8 cellular contexts compared by ENCODE assay signal in the genomic region with DNA sequence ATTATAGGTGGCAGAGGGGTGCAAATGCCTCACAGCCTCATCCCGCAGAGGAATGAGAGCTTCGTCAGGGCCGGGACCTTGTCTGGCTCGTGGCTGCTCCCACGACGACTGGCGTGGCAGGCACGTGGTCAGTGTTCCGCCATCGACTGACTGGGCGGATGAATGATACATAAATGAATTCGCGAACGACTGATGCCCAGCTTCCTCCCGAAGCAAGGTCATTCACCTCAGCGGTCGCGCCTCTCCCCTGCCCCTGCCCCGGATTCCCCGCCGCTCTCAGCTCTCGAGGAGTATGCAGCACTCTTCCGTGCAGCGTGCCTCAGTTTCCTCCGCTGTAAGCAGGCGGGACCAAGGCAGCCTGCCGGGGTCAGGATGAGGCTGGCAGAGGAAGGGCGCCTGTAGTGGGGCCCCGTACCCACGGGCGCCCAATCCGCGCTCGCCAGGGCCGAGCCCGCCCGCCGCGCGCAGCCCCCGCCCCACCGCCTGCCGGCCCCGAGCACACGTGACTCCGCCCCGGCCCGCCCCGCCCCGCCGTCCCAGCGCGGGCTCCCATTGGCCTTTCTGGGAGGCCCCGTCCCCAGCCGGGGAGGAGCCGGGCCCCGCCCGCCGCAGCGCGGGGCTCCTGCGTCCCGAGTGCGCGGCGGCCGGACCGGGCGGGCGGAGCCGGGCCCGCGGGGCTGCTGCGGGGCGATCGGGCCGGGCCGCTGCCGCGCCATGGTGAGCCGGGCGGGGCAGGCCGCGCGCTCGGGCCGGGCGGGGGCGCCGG. TPM values are rescaled to one million over a fixed set of nuclear protein-coding genes. Genes with fewer than 3 reads are reported as not detected.
A peak's percentile ranks its signal among the peaks of the same experiment; 100 is the strongest.
DNase-seq lines count a peak whose midpoint lies in the region; ATAC-seq and TF ChIP-seq lines count a peak whose summit lies in the region.

TSS of gene SNN (plus strand) at position 632 of the 766 bp plus-strand sequence. CDS start 7,605 bp downstream, outside the sequence.

- H3K79me2 ChIP-seq in OCI-LY7 (ENCODE audit: insufficient read depth, low read depth, low read length), result peaks cover 44% of the 10 kb centered on the region

- H3K9me2 ChIP-seq in OCI-LY7 (ENCODE audit: insufficient read depth, low read length), result no peaks in the 10 kb centered on the region

- CTCF ChIA-PET in OCI-LY7 (lab: Charles Lee; ENCODE audit: unreplicated experiment), result no interaction called here

- BruUV-seq in OCI-LY7 (replicated peaks; lab: Mats Ljungman, UMichigan), result no TSS peak

- H3K9me3 ChIP-seq in BLaER1, result no peaks in the 10 kb centered on the region
- no peaks in the 10 kb centered on the region for H3K9me3 ChIP-seq in OCI-LY7 (ENCODE audit: low read length)

- H3K4me2 ChIP-seq in BLaER1, result peak within 1 kb of the TSS; percentile 98
- peak within 1 kb of the TSS; percentile 93 for H3K4me2 ChIP-seq in OCI-LY7 (ENCODE audit: low read length)

- H3K27me3 ChIP-seq in BLaER1 (no peaks in the 10 kb centered on the region), HL-60 (ENCODE audit: insufficient read depth, poor library complexity, severe bottlenecking) (no peaks in the 10 kb centered on the region)

- intact Hi-C loops in OCI-LY7 (cut with micrococcal nuclease; ENCODE audit: unreplicated experiment), result no loop called here

- H3K4me1 ChIP-seq in BLaER1, result peaks cover 91% of the 10 kb centered on the region
- H3K4me1 ChIP-seq in OCI-LY7 (ENCODE audit: insufficient read depth, low read length, poor library complexity, severe bottlenecking), result peaks cover 84% of the 10 kb centered on the region

- peak within 1 kb of the TSS; percentile 90 for H3K9ac ChIP-seq in BLaER1

- peaks cover under 1% of the 10 kb centered on the region; the same call in 1 of the 2 replicates for H3K36me3 ChIP-seq in BLaER1
- H3K36me3 ChIP-seq in OCI-LY7 (ENCODE audit: insufficient read depth, low read length), result peaks cover 3% of the 10 kb centered on the region; the same call in 1 of the 2 replicates

- DNase-seq in HL-60 (ENCODE audit: low read depth in 1 of 2, low spot score in 1 of 2), result peak; percentile 49 to 79
- peak; percentile 92 for DNase-seq in OCI-LY7 (ENCODE audit: low spot score)
- peak; percentile 81 for DNase-seq in activated T-cell treated with anti-CD3 and anti-CD28 coated beads for 4 hours
- no peak for DNase-seq in epithelial cell of proximal tubule (ENCODE audit: low read depth)
- DNase-seq in mucosa of gallbladder (ENCODE audit: low spot score), result peak; percentile 86
- peak; percentile 62 to 73 for DNase-seq in stimulated activated CD8-positive, alpha-beta memory T cell treated with anti-CD3 and anti-CD28 coated beads, Interleukin-4, amount 100 ng/mL, for 1 hour (ENCODE audit: low read depth in 2 of 2, low spot score in 1 of 2)

- peak within 1 kb of the TSS; percentile 97 for H3K4me3 ChIP-seq in BLaER1
- peak within 1 kb of the TSS; percentile 73 for H3K4me3 ChIP-seq in HL-60 (replicated peaks; ENCODE audit: insufficient read depth, low read length)
- H3K4me3 ChIP-seq in OCI-LY7 (ENCODE audit: low read depth, low read length, poor library complexity, severe bottlenecking), result peak within 1 kb of the TSS; percentile 87
- H3K4me3 ChIP-seq in epithelial cell of proximal tubule (ENCODE audit: low read depth, low read length), result peak within 1 kb of the TSS; percentile 69

- peak; percentile 62 for ATAC-seq in GM19324 (IDR thresholded peaks at IDR 0.05; ENCODE audit: low FRiP score, unreplicated experiment)

- H4K20me1 ChIP-seq in BLaER1 (peaks cover 43% of the 10 kb centered on the region), OCI-LY7 (ENCODE audit: insufficient read depth, low read length) (peaks cover 5% of the 10 kb centered on the region; the same call in 1 of the 2 replicates)

- H3K27ac ChIP-seq in BLaER1 (peak within 1 kb of the TSS; percentile 90), HL-60 (replicated peaks) (peak within 1 kb of the TSS; percentile 47), OCI-LY7 (ENCODE audit: low read depth, low read length, poor library complexity, severe bottlenecking) (peak within 1 kb of the TSS; percentile 74)

- TF ChIP-seq CTCF in HL-60 (IDR thresholded peaks at IDR 0.05; ENCODE audit: insufficient read depth, low read length) (no peak), OCI-LY7 (conservative IDR thresholded peaks at IDR 0.05; ENCODE audit: low read length) (no peak), epithelial cell of proximal tubule (conservative IDR thresholded peaks at IDR 0.05; ENCODE audit: low read depth, low read length) (no peak)

- POLR2A ChIA-PET in OCI-LY7 (lab: Charles Lee), result no interaction called here

- no peak within 1 kb of the TSS; the same call in 1 of the 2 replicates for H2AFZ ChIP-seq in OCI-LY7 (ENCODE audit: low read length)

RNA-seq across cellular contexts. Expression of gene SNN, which starts in this region (rescaled TPM):
- 28.3 and 31.8 TPM in 2 replicates for total RNA-seq in OCI-LY7 (2014; rRNA removed; shearing (Covaris generic))
- total RNA-seq in OCI-LY7 (2022) (27.8 and 31.6 TPM in 2 replicates), epithelial cell of proximal tubule (10.9 and 11.2 TPM in 2 replicates), mucosa of gallbladder (55.0 TPM)
